16 cellular contexts compared by ENCODE assay signal in genomic region chr5:176980818-176981217, GRCh38. TPM values are rescaled to one million over a fixed set of nuclear protein-coding genes. Genes with fewer than 3 reads are reported as not detected.
DNase-seq lines count a peak whose midpoint lies in the region; TF ChIP-seq lines count a peak whose summit lies in the region.
"Had no signal": no experiment of that assay in that cellular context is flagged by ENCODE, and none has a peak within 500 bp of the region (broad histone marks: within the 10 kb centered on the region; RNA-seq: fewer than 3 reads in every experiment).

No MANE protein-coding gene starts in this region.

- no peak overlapping the region for H3K4me3 Mint-ChIP-seq in MCF 10A (ENCODE audit: unreplicated experiment)
- H3K4me3 Mint-ChIP-seq in type B pancreatic cell = no peak overlapping the region
- H3K4me3 Mint-ChIP-seq: B cell; CD8-positive, alpha-beta memory T cell; HFFc6 had no signal

- H3K9me3 Mint-ChIP-seq in MCF 10A (ENCODE audit: unreplicated experiment) (no peaks in the 10 kb centered on the region), type B pancreatic cell (no peaks in the 10 kb centered on the region)
- H3K9me3 Mint-ChIP-seq: CD8-positive, alpha-beta memory T cell; HFFc6 had no signal

- intact Hi-C loops in MCF 10A (cut with micrococcal nuclease) = no loop called here
- intact Hi-C loops in breast epithelium (cut with DNase I; ENCODE audit: low total_unique reads) = no loop called here

- TF ChIP-seq CTCF in MCF 10A (IDR thresholded peaks at IDR 0.05; ENCODE audit: unreplicated experiment) (no peak), breast epithelium (IDR thresholded peaks at IDR 0.05) (no peak), type B pancreatic cell (conservative IDR thresholded peaks at IDR 0.05) (no peak)

- H3K4me1 Mint-ChIP-seq in MCF 10A (ENCODE audit: insufficient read depth, unreplicated experiment) (peaks cover 6% of the 10 kb centered on the region), type B pancreatic cell (ENCODE audit: unreplicated experiment) (no peaks in the 10 kb centered on the region)

- H3K27me3 ChIP-seq in breast epithelium = no peaks in the 10 kb centered on the region
- H3K27me3 ChIP-seq: BLaER1 treated with 17β-estradiol and CSF1 and Interleukin-3, amounts not matched to agents 10 nM and 100 nM had no signal

- H3K4me3 ChIP-seq in breast epithelium = no peak overlapping the region
- H3K4me3 ChIP-seq: BLaER1 treated with 17β-estradiol and CSF1 and Interleukin-3, amounts not matched to agents 10 nM and 100 nM had no signal

- BruUV-seq in MCF 10A (replicated peaks; lab: Mats Ljungman, UMichigan) = no TSS peak

- H3K27me3 Mint-ChIP-seq in MCF 10A (ENCODE audit: insufficient read depth, unreplicated experiment) (no peaks in the 10 kb centered on the region), type B pancreatic cell (no peaks in the 10 kb centered on the region)
- H3K27me3 Mint-ChIP-seq: B cell; CD4-positive, CD25-positive, alpha-beta regulatory T cell; CD8-positive, alpha-beta memory T cell had no signal

- DNase-seq in MCF 10A (ENCODE audit: unreplicated experiment) (peak; percentile 45), breast epithelium (ENCODE audit: low spot score in 2 of 2) (no peak), amniotic epithelial cell (ENCODE audit: low read depth) (peak; percentile 68), iris pigment epithelial cell (ENCODE audit: low read depth) (peak; percentile 54), type B pancreatic cell (ENCODE audit: extremely low spot score, unreplicated experiment) (no peak), DMS 273 treated with DMSO at 0.1 percent for 48 hours (lab: John Stamatoyannopoulos, UW) (no peak)
- DNase-seq: CD4-positive, CD25-positive, alpha-beta regulatory T cell; CD8-positive, alpha-beta memory T cell; COR-L47; GDM1; GOT3; H7; HFFc6 had no signal

- H3K36me3 Mint-ChIP-seq in MCF 10A (ENCODE audit: insufficient read depth, unreplicated experiment) (peaks cover 73% of the 10 kb centered on the region), type B pancreatic cell (peaks cover 20% of the 10 kb centered on the region)

- no peak overlapping the region for H3K27ac ChIP-seq in breast epithelium
- H3K27ac ChIP-seq: BLaER1 treated with 17β-estradiol and CSF1 and Interleukin-3, amounts not matched to agents 10 nM and 100 nM; HL-60 had no signal

- no peaks in the 10 kb centered on the region for H3K4me1 ChIP-seq in breast epithelium

- POLR2A ChIA-PET in MCF 10A (lab: Yijun Ruan, JAX) = interaction anchor here (0.9 to 1.7 kb wide), 4 partner anchors 12 to 320 kb away, joined by 3 to 6 read pairs (median 4); no protein-coding TSS in a partner anchor

- no peaks in the 10 kb centered on the region for H3K9me3 ChIP-seq in breast epithelium

- no peak for TF ChIP-seq POLR2A in breast epithelium (IDR thresholded peaks at IDR 0.05)

- H3K36me3 ChIP-seq in breast epithelium = no peaks in the 10 kb centered on the region

- H3K27ac Mint-ChIP-seq in MCF 10A (ENCODE audit: low read depth, unreplicated experiment) = no peak overlapping the region
- no peak overlapping the region for H3K27ac Mint-ChIP-seq in type B pancreatic cell
- H3K27ac Mint-ChIP-seq: B cell, HFFc6 had no signal

- CTCF ChIA-PET in MCF 10A (lab: Yijun Ruan, JAX) = interaction anchor here (0.5 to 0.7 kb wide), 2 partner anchors 320 to 1372 kb away, joined by 3 read pairs; no protein-coding TSS in a partner anchor

RNA-seq across cellular contexts. Expression of gene UIMC1, which starts 25.8 kb away (rescaled TPM):
- total RNA-seq in MCF 10A (2022) (79.3 and 96.3 TPM in 2 replicates), breast epithelium (10 to 100 TPM; 27.8 to 61.3 (median 53.1) TPM), type B pancreatic cell (ENCODE audit: low replicate concordance) (30.7 and 39.1 TPM in 2 replicates)

RNA-seq across cellular contexts. Expression of gene ZNF346, which starts 41.7 kb away (rescaled TPM):
- 32.5 and 36.6 TPM in 2 replicates for total RNA-seq in MCF 10A (2022)
- total RNA-seq in breast epithelium = 10 to 100 TPM; 13.6 to 28.2 (median 19.2) TPM
- total RNA-seq in type B pancreatic cell (ENCODE audit: low replicate concordance) = 20.2 and 31.0 TPM in 2 replicates

Comparison
In these comparisons a context has a peak if more than half of its experiments do, and no peak if none do; other contexts are left out.
1. DNase-seq: peak in MCF 10A (single experiment), amniotic epithelial cell (single experiment) and iris pigment epithelial cell (single experiment); none in breast epithelium (0 of 2), type B pancreatic cell (single experiment) and DMS 273 treated with DMSO at 0.1 percent for 48 hours (single experiment).